In the genomic region with DNA sequence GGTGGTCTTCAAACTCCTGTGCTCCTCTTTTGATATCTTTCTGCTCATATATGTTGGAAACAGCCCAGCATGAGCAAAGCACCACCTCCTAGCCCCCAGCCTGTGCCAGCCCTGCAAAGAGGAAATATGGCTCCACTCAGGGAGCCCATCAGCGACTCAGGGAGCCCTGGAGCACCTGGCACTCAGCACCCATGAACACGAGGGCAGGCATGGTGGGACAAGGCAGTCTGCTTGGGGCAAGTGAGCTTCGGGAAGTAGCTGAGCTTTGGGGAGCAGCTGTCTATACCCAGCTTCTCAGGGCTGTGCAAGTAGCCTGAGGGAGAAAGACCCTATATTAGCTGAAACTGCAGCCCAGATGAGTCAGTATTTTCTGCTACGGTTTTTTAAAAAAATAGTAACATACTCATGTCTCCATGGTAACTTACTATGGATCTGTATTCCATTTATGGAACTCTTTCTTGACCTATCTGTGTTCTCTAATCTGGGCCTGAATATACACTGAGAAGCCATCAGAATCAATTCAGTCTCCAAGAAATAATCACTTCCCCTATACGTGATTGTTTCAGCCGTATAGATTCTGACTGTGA, we compare ENCODE assay signal across 8 cellular contexts. TPM values are rescaled to one million over a fixed set of nuclear protein-coding genes. Genes with fewer than 3 reads are reported as not detected.
DNase-seq lines count a peak whose midpoint lies in the region; ATAC-seq, FAIRE-seq and TF ChIP-seq lines count a peak whose summit lies in the region.

No MANE protein-coding gene starts in this region.

- intact Hi-C loops in lower lobe of right lung (cut with DNase I): no loop called here

- H3K27me3 ChIP-seq in astrocyte (ENCODE audit: insufficient read depth, low read length): no peaks in the 10 kb centered on the region
- H3K27me3 ChIP-seq in lower lobe of right lung (ENCODE audit: low read depth): no peaks in the 10 kb centered on the region
- H3K27me3 ChIP-seq in SJCRH30: no peaks in the 10 kb centered on the region

- peak overlapping the region; percentile 77 for H3K4me3 Mint-ChIP-seq in activated naive CD4-positive, alpha-beta T cell treated with anti-CD3 and anti-CD28 coated beads, Interleukin-2, amount 10 ng/mL, durations not matched to agents 7 days and 5 days
- H3K4me3 Mint-ChIP-seq in astrocyte (ENCODE audit: unreplicated experiment): peak overlapping the region; percentile 80

- no peaks in the 10 kb centered on the region for H3K9me3 ChIP-seq in astrocyte (ENCODE audit: insufficient read depth, low read depth, low read length)
- no peaks in the 10 kb centered on the region for H3K9me3 ChIP-seq in lower lobe of right lung
- H3K9me3 ChIP-seq in SJCRH30 (replicated peaks): no peaks in the 10 kb centered on the region

- H3K27me3 Mint-ChIP-seq in activated naive CD4-positive, alpha-beta T cell treated with anti-CD3 and anti-CD28 coated beads, Interleukin-2, amount 10 ng/mL, durations not matched to agents 7 days and 5 days: peaks cover 14% of the 10 kb centered on the region
- no peaks in the 10 kb centered on the region for H3K27me3 Mint-ChIP-seq in astrocyte (ENCODE audit: low read depth, unreplicated experiment)

- H3K27ac Mint-ChIP-seq in activated naive CD4-positive, alpha-beta T cell treated with anti-CD3 and anti-CD28 coated beads, Interleukin-2, amount 10 ng/mL, durations not matched to agents 7 days and 5 days: no peak overlapping the region
- H3K27ac Mint-ChIP-seq in astrocyte (ENCODE audit: unreplicated experiment): no peak overlapping the region

- H3K4me2 ChIP-seq in astrocyte (ENCODE audit: low read length): peak overlapping the region; percentile 95

- no peak overlapping the region for H2AFZ ChIP-seq in astrocyte (ENCODE audit: low read depth, low read length)

- 80% methylated on average over 6 of the region's 6 CpGs for WGBS in urinary bladder

- H3K4me1 ChIP-seq in astrocyte (ENCODE audit: insufficient read depth, low read length) (peaks cover 26% of the 10 kb centered on the region), lower lobe of right lung (peaks cover 34% of the 10 kb centered on the region), urinary bladder (ENCODE audit: insufficient read depth) (no peaks in the 10 kb centered on the region), SJCRH30 (0 out of 2 replicates have a peak, but pooled peaks cover 3% of the 10 kb centered on the region)

- FAIRE-seq in astrocyte (lab: Jason Lieb, UNC): no peak

- H4K20me1 ChIP-seq in astrocyte (ENCODE audit: insufficient read depth, low read length): peaks cover 25% of the 10 kb centered on the region

- H3K79me2 ChIP-seq in astrocyte (ENCODE audit: insufficient read depth, low read length): peaks cover 32% of the 10 kb centered on the region

- H3K36me3 Mint-ChIP-seq in activated naive CD4-positive, alpha-beta T cell treated with anti-CD3 and anti-CD28 coated beads, Interleukin-2, amount 10 ng/mL, durations not matched to agents 7 days and 5 days: peaks cover 13% of the 10 kb centered on the region
- H3K36me3 Mint-ChIP-seq in astrocyte (ENCODE audit: low read depth, unreplicated experiment): no peaks in the 10 kb centered on the region

- TF ChIP-seq CTCF in astrocyte (IDR thresholded peaks at IDR 0.05; ENCODE audit: insufficient read depth, low read depth, low read length) (no peak), lower lobe of right lung (IDR thresholded peaks at IDR 0.05) (no peak)

- H3K27ac ChIP-seq in astrocyte (ENCODE audit: low read depth, low read length) (peak overlapping the region; percentile 76), lower lobe of right lung (peak overlapping the region; percentile 98), urinary bladder (ENCODE audit: low read depth) (peak overlapping the region; percentile 38), SJCRH30 (no peak overlapping the region)

- H3K9ac ChIP-seq in astrocyte (ENCODE audit: low read length): peak overlapping the region; percentile 94

- ATAC-seq in lower lobe of right lung: no peak
- no peak for ATAC-seq in HG03460 (IDR thresholded peaks at IDR 0.05; ENCODE audit: unreplicated experiment)

- CTCF ChIA-PET in activated naive CD4-positive, alpha-beta T cell treated with anti-CD3 and anti-CD28 coated beads, Interleukin-2, amount 10 ng/mL, durations not matched to agents 7 days and 5 days (lab: Charles Lee): interaction anchor here (0.9 to 1.4 kb wide), 4 partner anchors 16 to 71 kb away, joined by 4 read pairs; no protein-coding TSS in a partner anchor

- H3K4me3 ChIP-seq in astrocyte (ENCODE audit: insufficient read depth, low read depth, low read length) (no peak overlapping the region), lower lobe of right lung (no peak overlapping the region), urinary bladder (ENCODE audit: low read depth, low read length) (no peak overlapping the region), SJCRH30 (no peak overlapping the region)

- H3K4me1 Mint-ChIP-seq in activated naive CD4-positive, alpha-beta T cell treated with anti-CD3 and anti-CD28 coated beads, Interleukin-2, amount 10 ng/mL, durations not matched to agents 7 days and 5 days: peaks cover 28% of the 10 kb centered on the region
- H3K4me1 Mint-ChIP-seq in astrocyte (ENCODE audit: low read depth, unreplicated experiment): peaks cover 25% of the 10 kb centered on the region

- H3K36me3 ChIP-seq in astrocyte (ENCODE audit: insufficient read depth, low read length) (no peaks in the 10 kb centered on the region), lower lobe of right lung (peaks cover 10% of the 10 kb centered on the region), urinary bladder (ENCODE audit: insufficient read depth) (no peaks in the 10 kb centered on the region), SJCRH30 (no peaks in the 10 kb centered on the region)

- no peaks in the 10 kb centered on the region for H3K9me3 Mint-ChIP-seq in activated naive CD4-positive, alpha-beta T cell treated with anti-CD3 and anti-CD28 coated beads, Interleukin-2, amount 10 ng/mL, durations not matched to agents 7 days and 5 days
- peaks cover 3% of the 10 kb centered on the region for H3K9me3 Mint-ChIP-seq in astrocyte (ENCODE audit: unreplicated experiment)

- no peak for DNase-seq in activated naive CD4-positive, alpha-beta T cell treated with anti-CD3 and anti-CD28 coated beads, Interleukin-2, amount 10 ng/mL, durations not matched to agents 7 days and 5 days
- DNase-seq in activated naive CD4-positive, alpha-beta T cell (lab: John Stamatoyannopoulos, UW): no peak
- DNase-seq in astrocyte (ENCODE audit: low read depth): peak; percentile 32
- no peak for DNase-seq in lower lobe of right lung
- DNase-seq in activated gamma-delta T cell (lab: John Stamatoyannopoulos, UW): no peak
- DNase-seq in SJCRH30: no peak

RNA-seq across cellular contexts. Expression of a gene that starts 1.6 kb away (rescaled TPM):
- total RNA-seq in astrocyte (37.0 and 40.3 TPM in 2 replicates), lower lobe of right lung (160 TPM), urinary bladder (91.7 TPM)
- 113 TPM for polyA plus RNA-seq in urinary bladder
- total RNA-seq in SJCRH30 (2014; rRNA removed; shearing (Covaris generic)): 10.6 and 11.8 TPM in 2 replicates
